ENCODE assay signal across 1 cellular context in the genomic region with DNA sequence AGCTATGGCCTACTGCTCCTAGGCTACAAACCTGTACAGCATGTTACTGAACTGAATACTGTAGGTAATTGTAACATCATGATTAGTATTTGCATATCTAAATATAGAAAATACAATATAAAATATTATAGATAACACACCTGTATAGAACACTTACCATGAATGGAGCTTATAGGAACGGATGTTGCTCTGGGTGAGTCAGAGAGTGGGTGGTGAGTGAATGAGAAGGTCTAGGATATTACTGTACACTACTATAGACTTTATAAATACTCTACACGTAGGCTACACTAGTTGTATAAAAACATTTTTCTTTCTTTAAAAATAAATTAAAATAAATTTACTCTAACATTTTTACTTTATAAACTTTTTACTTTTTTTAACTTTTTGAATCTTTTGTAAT.
TF ChIP-seq lines count a peak whose summit lies in the region.

No MANE protein-coding gene starts in this region.

TF ChIP-seq in K562, 482 proteins besides CTCF, POLR2A, EP300 and RAD21 (continued from another document):
- TF ChIP-seq, protein P1, sequence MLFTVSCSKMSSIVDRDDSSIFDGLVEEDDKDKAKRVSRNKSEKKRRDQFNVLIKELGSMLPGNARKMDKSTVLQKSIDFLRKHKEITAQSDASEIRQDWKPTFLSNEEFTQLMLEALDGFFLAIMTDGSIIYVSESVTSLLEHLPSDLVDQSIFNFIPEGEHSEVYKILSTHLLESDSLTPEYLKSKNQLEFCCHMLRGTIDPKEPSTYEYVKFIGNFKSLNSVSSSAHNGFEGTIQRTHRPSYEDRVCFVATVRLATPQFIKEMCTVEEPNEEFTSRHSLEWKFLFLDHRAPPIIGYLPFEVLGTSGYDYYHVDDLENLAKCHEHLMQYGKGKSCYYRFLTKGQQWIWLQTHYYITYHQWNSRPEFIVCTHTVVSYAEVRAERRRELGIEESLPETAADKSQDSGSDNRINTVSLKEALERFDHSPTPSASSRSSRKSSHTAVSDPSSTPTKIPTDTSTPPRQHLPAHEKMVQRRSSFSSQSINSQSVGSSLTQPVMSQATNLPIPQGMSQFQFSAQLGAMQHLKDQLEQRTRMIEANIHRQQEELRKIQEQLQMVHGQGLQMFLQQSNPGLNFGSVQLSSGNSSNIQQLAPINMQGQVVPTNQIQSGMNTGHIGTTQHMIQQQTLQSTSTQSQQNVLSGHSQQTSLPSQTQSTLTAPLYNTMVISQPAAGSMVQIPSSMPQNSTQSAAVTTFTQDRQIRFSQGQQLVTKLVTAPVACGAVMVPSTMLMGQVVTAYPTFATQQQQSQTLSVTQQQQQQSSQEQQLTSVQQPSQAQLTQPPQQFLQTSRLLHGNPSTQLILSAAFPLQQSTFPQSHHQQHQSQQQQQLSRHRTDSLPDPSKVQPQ (CRISPR knock-in tag; IDR thresholded peaks at IDR 0.05; ENCODE audit: borderline replicate concordance), result no peak
- TF ChIP-seq KLF10 (CRISPR knock-in tag; IDR thresholded peaks at IDR 0.05) (no peak), BHLHE40 (IDR thresholded peaks at IDR 0.05; ENCODE audit: low read length) (no peak), BRD4 (IDR thresholded peaks at IDR 0.05) (no peak), ZNF766 (CRISPR knock-in tag; conservative IDR thresholded peaks at IDR 0.05) (no peak)
TF ChIP-seq in K562: peak in this region for 0.
